Comparison of ENCODE assay signal across 8 cellular contexts in genomic region chr6:36985384-36985962, GRCh38. TPM values are rescaled to one million over a fixed set of nuclear protein-coding genes. Genes with fewer than 3 reads are reported as not detected.
DNase-seq lines count a peak whose midpoint lies in the region; ATAC-seq, FAIRE-seq and TF ChIP-seq lines count a peak whose summit lies in the region.

No MANE protein-coding gene starts in this region.

- ATAC-seq in psoas muscle (peak in 3 of 4 donors; percentile 0 to 6 (median 5)), GM19035 (IDR thresholded peaks at IDR 0.05; ENCODE audit: unreplicated experiment) (no peak), GM21717 (IDR thresholded peaks at IDR 0.05; ENCODE audit: unreplicated experiment) (no peak), HG03378 (IDR thresholded peaks at IDR 0.05; ENCODE audit: unreplicated experiment) (no peak), HG03139 (IDR thresholded peaks at IDR 0.05; ENCODE audit: unreplicated experiment) (no peak)

- FAIRE-seq in GM12891 (lab: Jason Lieb, UNC), result no peak

- H3K4me3 ChIP-seq in HUES6 (ENCODE audit: low read depth, low read length) (peak overlapping the region; percentile 79), ectodermal cell (ENCODE audit: insufficient read depth, low read depth, low read length) (peak overlapping the region; percentile 91), psoas muscle (peak overlapping the region; percentile 98)

- DNase-seq in GM12891 (ENCODE audit: insufficient read length, low spot score) (no peak), psoas muscle (no peak)

- peak overlapping the region; percentile 73 for H3K9ac ChIP-seq in HUES6 (ENCODE audit: low read length)

- H3K9me3 ChIP-seq in HUES6 (ENCODE audit: control insufficient read depth, insufficient read depth, low read depth, low read length) (no peaks in the 10 kb centered on the region), ectodermal cell (ENCODE audit: control insufficient read depth, low read length) (no peaks in the 10 kb centered on the region), psoas muscle (no peaks in the 10 kb centered on the region)

- H3K27me3 ChIP-seq in HUES6 (ENCODE audit: control insufficient read depth, insufficient read depth, low read length) (no peaks in the 10 kb centered on the region), ectodermal cell (ENCODE audit: control insufficient read depth, insufficient read depth, low read length, poor library complexity, severe bottlenecking) (no peaks in the 10 kb centered on the region), psoas muscle (ENCODE audit: insufficient read depth in 3 of 3, low read length in 2 of 3) (no peaks in the 10 kb centered on the region)

- TF ChIP-seq CTCF in psoas muscle (IDR thresholded peaks at IDR 0.05), result no peak

- intact Hi-C loops in psoas muscle (cut with DNase I), result loop anchor here in 1 of 2 donors (10.0 kb wide), 1 partner anchor 221 kb away; no protein-coding TSS in a partner anchor

- H3K36me3 ChIP-seq in HUES6 (ENCODE audit: control insufficient read depth, insufficient read depth, low read length) (peaks cover 2% of the 10 kb centered on the region; the same call in 1 of the 2 replicates), ectodermal cell (ENCODE audit: control insufficient read depth, insufficient read depth, low read length) (no peaks in the 10 kb centered on the region), psoas muscle (ENCODE audit: insufficient read depth in 1 of 2, low read depth in 1 of 2) (no peaks in the 10 kb centered on the region)

- no peak for TF ChIP-seq POLR2A in GM12891 (IDR thresholded peaks at IDR 0.05; ENCODE audit: low read depth, low read length)

- H3K27ac ChIP-seq in HUES6 (ENCODE audit: low read depth, low read length) (peak overlapping the region; percentile 97; the same call in 1 of the 2 replicates), ectodermal cell (ENCODE audit: insufficient read depth, low read depth, low read length, poor library complexity, severe bottlenecking) (peak overlapping the region; percentile 64), psoas muscle (peak overlapping the region; percentile 94)

- WGBS in ectodermal cell, 2 experiments, result 0% methylated on average over 25 to 26 of the region's 26 CpGs
- 0 to 1% (median 0%) methylated on average over 26 of the region's 26 CpGs for WGBS in psoas muscle, 3 donors

- peaks cover 27% of the 10 kb centered on the region for H3K4me1 ChIP-seq in HUES6 (ENCODE audit: control insufficient read depth, insufficient read depth, low read length)
- H3K4me1 ChIP-seq in ectodermal cell (ENCODE audit: control insufficient read depth, insufficient read depth, low read length), result peaks cover 37% of the 10 kb centered on the region
- peaks cover 40% of the 10 kb centered on the region for H3K4me1 ChIP-seq in psoas muscle

TF ChIP-seq in GM12891, 5 proteins besides CTCF, POLR2A, EP300 and RAD21:
- TF ChIP-seq SPI1 (IDR thresholded peaks at IDR 0.05; ENCODE audit: low read depth, low read length), result no peak
- 0 out of 2 replicates have a peak, but pooled peaks have one; percentile 1 for TF ChIP-seq POU2F2 (IDR thresholded peaks at IDR 0.05; ENCODE audit: low read depth, low read length)
- no peak for TF ChIP-seq PAX5 (IDR thresholded peaks at IDR 0.05; ENCODE audit: insufficient read depth, low read length, severe bottlenecking)
- no peak for TF ChIP-seq POLR2AphosphoS5 (IDR thresholded peaks at IDR 0.05; ENCODE audit: low read depth, low read length)
- no peak for TF ChIP-seq TAF1 (IDR thresholded peaks at IDR 0.05; ENCODE audit: low read depth, low read length)
TF ChIP-seq in GM12891: peak in this region for 1.

RNA-seq across cellular contexts. Expression of gene MTCH1, which starts 0.5 kb away (rescaled TPM):
- polyA plus RNA-seq in GM12891 (2012; ENCODE audit: low read depth, missing spikeins), result 96.3 TPM
- polyA plus RNA-seq in ectodermal cell (2013, experiment 1 of 4), result 203 TPM
- 215 TPM for polyA plus RNA-seq in ectodermal cell (2013, experiment 2 of 4)
- polyA plus RNA-seq in ectodermal cell (2013, experiment 3 of 4), result 153 TPM
- 170 TPM for polyA plus RNA-seq in ectodermal cell (2013, experiment 4 of 4)
- total RNA-seq in psoas muscle, result 10 to 100 TPM; 74.6 to 89.2 (median 85.4) TPM
- polyA plus RNA-seq in psoas muscle, result 100 to 1,000 TPM; 110 to 230 (median 145) TPM

RNA-seq across cellular contexts. Expression of gene FGD2, which starts 20.0 kb away (rescaled TPM):
- 6.1 TPM for polyA plus RNA-seq in GM12891 (2012; ENCODE audit: low read depth, missing spikeins)
- 0.15 TPM for polyA plus RNA-seq in ectodermal cell (2013, experiment 1 of 4)
- polyA plus RNA-seq in ectodermal cell (2013, experiment 2 of 4), result not detected
- not detected for polyA plus RNA-seq in ectodermal cell (2013, experiment 3 of 4)
- polyA plus RNA-seq in ectodermal cell (2013, experiment 4 of 4), result not detected
- 1 to 10 TPM; 1.7 to 4.2 (median 3.1) TPM for total RNA-seq in psoas muscle
- polyA plus RNA-seq in psoas muscle, result 1 to 10 TPM in 1 of 3 donors, under 1 TPM in 2; 0.75 to 1.5 (median 0.92) TPM

RNA-seq across cellular contexts. Expression of gene PI16, which starts 30.9 kb away (rescaled TPM):
- 0.19 TPM for polyA plus RNA-seq in GM12891 (2012; ENCODE audit: low read depth, missing spikeins)
- polyA plus RNA-seq in ectodermal cell (2013, experiment 1 of 4), result not detected
- not detected for polyA plus RNA-seq in ectodermal cell (2013, experiment 2 of 4)
- polyA plus RNA-seq in ectodermal cell (2013, experiment 3 of 4), result 0.21 TPM
- polyA plus RNA-seq in ectodermal cell (2013, experiment 4 of 4), result 0.12 TPM
- 10 to 100 TPM in 1 of 4 donors, 1 to 10 TPM in 3; 3.1 to 49.1 (median 3.6) TPM for total RNA-seq in psoas muscle
- 1 to 10 TPM; 1.2 to 3.1 (median 1.6) TPM for polyA plus RNA-seq in psoas muscle

Comparison
In these comparisons a context has a peak if more than half of its experiments do, and no peak if none do; other contexts are left out.
1. ATAC-seq: peak in psoas muscle (3 of 4); none in GM19035 (single experiment), GM21717 (single experiment), HG03378 (single experiment) and HG03139 (single experiment).
2. Peak in every context shown above with its lines, with median percentiles within 50 percentile points of each other: H3K27ac ChIP-seq and H3K4me3 ChIP-seq.